Comparison of ENCODE assay signal across 17 cellular contexts in the genomic region with DNA sequence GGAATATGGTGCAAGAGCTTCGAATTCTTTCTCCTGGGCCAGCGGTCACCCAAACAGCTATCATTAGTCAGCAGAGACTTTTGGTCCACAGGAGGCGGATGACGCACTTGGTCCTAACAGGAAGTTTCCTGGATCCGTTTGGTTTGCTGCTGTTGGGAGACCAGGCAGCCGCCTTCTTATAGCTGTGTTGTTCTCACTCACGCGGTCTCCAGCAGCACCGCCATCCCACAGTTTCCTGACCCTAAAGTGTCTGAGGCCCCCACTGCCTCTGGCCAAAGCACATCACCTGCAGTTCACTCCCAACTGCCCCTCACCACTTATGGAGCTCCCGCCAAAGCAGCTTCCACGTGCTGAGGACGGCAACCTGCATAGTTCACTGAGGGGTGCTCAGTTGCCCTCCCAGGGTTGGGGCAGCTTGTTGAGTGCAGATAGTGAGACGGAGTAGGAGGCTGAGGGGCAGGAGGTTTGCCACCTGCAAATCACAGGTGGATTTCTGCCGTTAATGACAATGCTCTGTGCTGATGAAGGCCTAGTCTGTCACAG.
DNase-seq lines count a peak whose midpoint lies in the region; ATAC-seq and TF ChIP-seq lines count a peak whose summit lies in the region.
"Had no signal": no experiment of that assay in that cellular context is flagged by ENCODE, and none has a peak within 500 bp of the region (broad histone marks: within the 10 kb centered on the region; RNA-seq: fewer than 3 reads in every experiment).

No MANE protein-coding gene starts in this region.

- no peak overlapping the region for H3K9ac ChIP-seq in PC-3 (ENCODE audit: low read length)

- no peak overlapping the region for H3K4me3 Mint-ChIP-seq in activated CD8-positive, alpha-beta memory T cell treated with anti-CD3 and anti-CD28 coated beads, Interleukin-2, amount 10 ng/mL, durations not matched to agents 7 days and 5 days
- H3K4me3 Mint-ChIP-seq: CD8-positive, alpha-beta memory T cell had no signal

- no peaks in the 10 kb centered on the region for H4K20me1 ChIP-seq in PC-3 (ENCODE audit: low read length)

- peaks cover 24% of the 10 kb centered on the region for H3K4me1 Mint-ChIP-seq in activated CD8-positive, alpha-beta memory T cell treated with anti-CD3 and anti-CD28 coated beads, Interleukin-2, amount 10 ng/mL, durations not matched to agents 7 days and 5 days

- peak; percentile 30 for DNase-seq in activated CD8-positive, alpha-beta memory T cell treated with anti-CD3 and anti-CD28 coated beads, Interleukin-2, amount 50 U/mL, for 48 hours
- no peak for DNase-seq in activated CD8-positive, alpha-beta memory T cell treated with anti-CD3 and anti-CD28 coated beads, Interleukin-2, amount 10 ng/mL, durations not matched to agents 7 days and 5 days
- DNase-seq in dermis microvascular lymphatic vessel endothelial cell (ENCODE audit: low read depth in 2 of 2) (peak; percentile 12 to 71), mesenteric fat pad (ENCODE audit: low spot score) (peak; percentile 83), suprapubic skin (ENCODE audit: low spot score in 2 of 2) (peak; percentile 43 to 75), NCI-H146 treated with DMSO at 0.1 percent for 48 hours (lab: John Stamatoyannopoulos, UW; ENCODE audit: unreplicated experiment) (no peak), PC-3 (no peak)
- DNase-seq: CD8-positive, alpha-beta memory T cell; DMS79 treated with DMSO at 0.1 percent for 48 hours; NCI-H1930; NCI-H446; NK-92 treated with Interleukin-12 subunit alpha and Interleukin-12 subunit beta, amount 100 ng/mL, for 24 hours; OCI-M1 had no signal

- no peaks in the 10 kb centered on the region for H3K9me2 ChIP-seq in PC-3 (replicated peaks; ENCODE audit: low read length)

- H3K4me2 ChIP-seq in PC-3 (ENCODE audit: low read length): no peak overlapping the region

- H3K4me3 ChIP-seq in suprapubic skin (no peak overlapping the region), PC-3 (ENCODE audit: low read length) (no peak overlapping the region)

- no peaks in the 10 kb centered on the region for H3F3A ChIP-seq in PC-3 (ENCODE audit: low read length, unreplicated experiment)

- TF ChIP-seq POLR2A in suprapubic skin (IDR thresholded peaks at IDR 0.05): no peak

- TF ChIP-seq CTCF in suprapubic skin (IDR thresholded peaks at IDR 0.05): no peak
- TF ChIP-seq CTCF in PC-3 (conservative IDR thresholded peaks at IDR 0.05; ENCODE audit: low read depth, low read length): no peak

- no peaks in the 10 kb centered on the region for H3K79me2 ChIP-seq in PC-3 (ENCODE audit: low read length)

- no TSS peak for BruUV-seq in PC-3 (replicated peaks; lab: Mats Ljungman, UMichigan)

- no peak overlapping the region for H2AFZ ChIP-seq in PC-3 (ENCODE audit: low read length)

- POLR2A ChIA-PET in PC-3 (lab: Charles Lee; ENCODE audit: unreplicated experiment): no interaction called here

- H3K27me3 Mint-ChIP-seq in activated CD8-positive, alpha-beta memory T cell treated with anti-CD3 and anti-CD28 coated beads, Interleukin-2, amount 10 ng/mL, durations not matched to agents 7 days and 5 days: peaks cover 41% of the 10 kb centered on the region

- H3K27ac ChIP-seq in suprapubic skin (no peak overlapping the region), PC-3 (ENCODE audit: low read length) (no peak overlapping the region)
- H3K27ac ChIP-seq: 22Rv1, HL-60 had no signal

- H3K9me3 Mint-ChIP-seq in activated CD8-positive, alpha-beta memory T cell treated with anti-CD3 and anti-CD28 coated beads, Interleukin-2, amount 10 ng/mL, durations not matched to agents 7 days and 5 days (ENCODE audit: low read depth): no peaks in the 10 kb centered on the region
- H3K9me3 Mint-ChIP-seq: CD8-positive, alpha-beta memory T cell had no signal

- intact Hi-C loops in PC-3 (cut with micrococcal nuclease): no loop called here

- TF ChIP-seq EP300 in suprapubic skin (IDR thresholded peaks at IDR 0.05): no peak

- H3K4me1 ChIP-seq in suprapubic skin (peaks cover 4% of the 10 kb centered on the region), PC-3 (ENCODE audit: insufficient read depth, low read length) (peaks cover 7% of the 10 kb centered on the region; the same call in 1 of the 2 replicates)

- peaks cover 21% of the 10 kb centered on the region for H3K27me3 ChIP-seq in suprapubic skin
- H3K27me3 ChIP-seq in PC-3 (ENCODE audit: low read length): peaks cover 19% of the 10 kb centered on the region

- H3K36me3 ChIP-seq in suprapubic skin (no peaks in the 10 kb centered on the region), PC-3 (ENCODE audit: low read depth, low read length) (no peaks in the 10 kb centered on the region)

- peaks cover 1% of the 10 kb centered on the region for H3K36me3 Mint-ChIP-seq in activated CD8-positive, alpha-beta memory T cell treated with anti-CD3 and anti-CD28 coated beads, Interleukin-2, amount 10 ng/mL, durations not matched to agents 7 days and 5 days
- H3K36me3 Mint-ChIP-seq: CD8-positive, alpha-beta memory T cell had no signal

- ATAC-seq in activated CD8-positive, alpha-beta memory T cell treated with anti-CD3 and anti-CD28 coated beads, Interleukin-2, amount 10 ng/mL, durations not matched to agents 7 days and 5 days: no peak
- no peak for ATAC-seq in GM21723 (IDR thresholded peaks at IDR 0.05; ENCODE audit: unreplicated experiment)
- no peak for ATAC-seq in PC-3
- ATAC-seq: HCT116 had no signal

- H3K9me3 ChIP-seq in suprapubic skin (no peaks in the 10 kb centered on the region), PC-3 (ENCODE audit: low read length) (no peaks in the 10 kb centered on the region)

- no peak overlapping the region for H3K27ac Mint-ChIP-seq in activated CD8-positive, alpha-beta memory T cell treated with anti-CD3 and anti-CD28 coated beads, Interleukin-2, amount 10 ng/mL, durations not matched to agents 7 days and 5 days
- H3K27ac Mint-ChIP-seq: CD8-positive, alpha-beta memory T cell had no signal

- WGBS in suprapubic skin: 99% methylated on average over 12 of the region's 14 CpGs

- CTCF ChIA-PET in activated CD8-positive, alpha-beta memory T cell treated with anti-CD3 and anti-CD28 coated beads, Interleukin-2, amount 10 ng/mL, durations not matched to agents 7 days and 5 days (lab: Charles Lee): no interaction called here
- CTCF ChIA-PET in PC-3 (lab: Charles Lee): no interaction called here

Comparison
In these comparisons a context has a peak if more than half of its experiments do, and no peak if none do; other contexts are left out.
1. DNase-seq: peak in activated CD8-positive, alpha-beta memory T cell treated with anti-CD3 and anti-CD28 coated beads, Interleukin-2, amount 50 U/mL, for 48 hours (single experiment), dermis microvascular lymphatic vessel endothelial cell (2 of 2), mesenteric fat pad (single experiment) and suprapubic skin (2 of 2); none in activated CD8-positive, alpha-beta memory T cell treated with anti-CD3 and anti-CD28 coated beads, Interleukin-2, amount 10 ng/mL, durations not matched to agents 7 days and 5 days (single experiment), NCI-H146 treated with DMSO at 0.1 percent for 48 hours (single experiment) and PC-3 (single experiment).